15 cellular contexts compared by ENCODE assay signal in genomic region chr19:33388231-33388816, GRCh38. TPM values are rescaled to one million over a fixed set of nuclear protein-coding genes. Genes with fewer than 3 reads are reported as not detected.
DNase-seq lines count a peak whose midpoint lies in the region; ATAC-seq and TF ChIP-seq lines count a peak whose summit lies in the region.
"Had no signal": no experiment of that assay in that cellular context is flagged by ENCODE, and none has a peak within 500 bp of the region (broad histone marks: within the 10 kb centered on the region; RNA-seq: fewer than 3 reads in every experiment).

No MANE protein-coding gene starts in this region.

- intact Hi-C loops in uterus (cut with DNase I; ENCODE audit: low total_unique reads) (no loop called here), A673 (cut with micrococcal nuclease; ENCODE audit: unreplicated experiment) (no loop called here)

- H3K9me3 ChIP-seq in parathyroid adenoma (ENCODE audit: control insufficient read depth, low read length) (no peaks in the 10 kb centered on the region), uterus (no peaks in the 10 kb centered on the region), A673 (ENCODE audit: low read depth, low read length, poor library complexity, severe bottlenecking) (no peaks in the 10 kb centered on the region)
- H3K9me3 ChIP-seq: colonic mucosa had no signal

- H3K9ac ChIP-seq in parathyroid adenoma: no peak overlapping the region

- CTCF ChIA-PET in A673 (lab: Charles Lee): no interaction called here

- H3K4me2 ChIP-seq in parathyroid adenoma (ENCODE audit: low read length): no peak overlapping the region

- TF ChIP-seq CTCF in parathyroid adenoma (IDR thresholded peaks at IDR 0.05) (no peak), uterus (IDR thresholded peaks at IDR 0.05) (no peak), A673 (conservative IDR thresholded peaks at IDR 0.05; ENCODE audit: low read depth, low read length) (no peak)

- H3K36me3 ChIP-seq in parathyroid adenoma (ENCODE audit: control insufficient read depth, insufficient read depth, low read length): no peaks in the 10 kb centered on the region
- H3K36me3 ChIP-seq in uterus: no peaks in the 10 kb centered on the region
- peaks cover 9% of the 10 kb centered on the region for H3K36me3 ChIP-seq in A673 (ENCODE audit: insufficient read depth, low read length, poor library complexity, severe bottlenecking)
- H3K36me3 ChIP-seq: colonic mucosa had no signal

- peak; percentile 11 for DNase-seq in activated T-cell treated with anti-CD3 and anti-CD28 coated beads, Interleukin-2, amount 50 U/mL, for 1 hour
- DNase-seq in activated T-cell treated with anti-CD3 and anti-CD28 coated beads for 4 hours (no peak), globus pallidus (ENCODE audit: low spot score) (peak; percentile 42), uterus (no peak), AG08395 (ENCODE audit: low spot score) (no peak), A673 (ENCODE audit: low spot score) (no peak)
- DNase-seq: ACHN; activated CD4-positive, alpha-beta T cell treated with anti-CD3 and anti-CD28 coated beads, Interleukin-2, amount 10 ng/mL, durations not matched to agents 24 days and 14 days; Calu3; colonic mucosa; HCEC 1CT; NCI-H2029; NCI-H526 treated with DMSO at 0.1 percent for 48 hours had no signal

- H3K27me3 ChIP-seq in parathyroid adenoma (ENCODE audit: control insufficient read depth, insufficient read depth, low read length) (no peaks in the 10 kb centered on the region), uterus (no peaks in the 10 kb centered on the region), A673 (replicated peaks; ENCODE audit: insufficient read depth, low read depth, low read length, poor library complexity) (no peaks in the 10 kb centered on the region)
- H3K27me3 ChIP-seq: colonic mucosa had no signal

- no peak overlapping the region for H3K4me3 ChIP-seq in parathyroid adenoma (ENCODE audit: low read depth, low read length)
- no peak overlapping the region for H3K4me3 ChIP-seq in uterus
- H3K4me3 ChIP-seq in A673 (ENCODE audit: low read depth, low read length, poor library complexity, severe bottlenecking): no peak overlapping the region
- H3K4me3 ChIP-seq: colonic mucosa had no signal

- no peak overlapping the region for H2AFZ ChIP-seq in parathyroid adenoma

- TF ChIP-seq POLR2A in uterus (IDR thresholded peaks at IDR 0.05): no peak

- BruUV-seq in A673 (replicated peaks; lab: Mats Ljungman, UMichigan): no TSS peak

- peaks cover 8% of the 10 kb centered on the region for H3K79me2 ChIP-seq in parathyroid adenoma

- no peak for ATAC-seq in HG03571 (IDR thresholded peaks at IDR 0.05; ENCODE audit: unreplicated experiment)

- POLR2A ChIA-PET in A673 (lab: Charles Lee; ENCODE audit: low non-redundant PET): no interaction called here

- H3K27ac ChIP-seq in parathyroid adenoma (peak overlapping the region; percentile 64), uterus (peak overlapping the region; percentile 59 to 72), A673 (ENCODE audit: low read depth, low read length, poor library complexity, severe bottlenecking) (no peak overlapping the region)
- H3K27ac ChIP-seq: colonic mucosa had no signal

- H3K4me1 ChIP-seq in parathyroid adenoma: peaks cover 3% of the 10 kb centered on the region
- H3K4me1 ChIP-seq in uterus: peaks cover 4 to 41% of the 10 kb centered on the region in 2 donors
- H3K4me1 ChIP-seq in A673 (ENCODE audit: insufficient read depth, low read length, poor library complexity, severe bottlenecking): peaks cover 13% of the 10 kb centered on the region

RNA-seq across cellular contexts. Expression of gene CEBPG, which starts 14.8 kb away (rescaled TPM):
- total RNA-seq in uterus (10 to 100 TPM; 10.3 to 33.3 (median 25.5) TPM), A673 (2021) (48.6 and 50.5 TPM in 2 replicates)

Comparison
In these comparisons a context has a peak if more than half of its experiments do, and no peak if none do; other contexts are left out.
1. DNase-seq: peak in activated T-cell treated with anti-CD3 and anti-CD28 coated beads, Interleukin-2, amount 50 U/mL, for 1 hour (single experiment) and globus pallidus (single experiment); none in activated T-cell treated with anti-CD3 and anti-CD28 coated beads for 4 hours (single experiment), uterus (0 of 2), AG08395 (single experiment) and A673 (single experiment).